In the genomic region with DNA sequence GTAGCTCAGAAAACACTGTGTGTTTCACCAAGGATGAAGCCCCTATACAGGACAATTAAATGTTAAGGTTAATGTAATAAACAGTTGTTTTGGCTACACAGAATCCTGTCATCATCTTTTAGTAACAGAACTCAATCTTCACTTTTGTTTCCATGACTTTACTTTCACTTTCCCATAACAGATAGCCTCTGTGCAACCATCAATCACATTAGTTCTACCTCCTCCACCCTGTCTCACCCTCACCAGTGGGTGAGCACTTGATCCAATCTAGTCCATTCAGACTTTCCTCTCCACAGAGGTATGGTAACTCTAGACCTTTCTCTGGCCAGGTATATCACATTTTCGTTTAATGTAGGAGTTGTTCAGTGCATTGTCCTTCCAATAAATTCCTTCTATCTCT, we compare ENCODE assay signal across 10 cellular contexts.
DNase-seq lines count a peak whose midpoint lies in the region; ATAC-seq and TF ChIP-seq lines count a peak whose summit lies in the region.
"Had no signal": no experiment of that assay in that cellular context is flagged by ENCODE, and none has a peak within 500 bp of the region (broad histone marks: within the 10 kb centered on the region; RNA-seq: fewer than 3 reads in every experiment).

No MANE protein-coding gene starts in this region.

- H3K27ac ChIP-seq in foreskin keratinocyte, result no peak overlapping the region
- H3K27ac ChIP-seq: brain microvascular endothelial cell, SJCRH30 had no signal

- no peaks in the 10 kb centered on the region for H3K27me3 ChIP-seq in foreskin keratinocyte
- H3K27me3 ChIP-seq: brain microvascular endothelial cell, SJCRH30 had no signal

- peaks cover 15% of the 10 kb centered on the region for H3K4me1 ChIP-seq in foreskin keratinocyte

- ATAC-seq in GM18511 (IDR thresholded peaks at IDR 0.05; ENCODE audit: unreplicated experiment) (peak; percentile 80), GM21360 (IDR thresholded peaks at IDR 0.05; ENCODE audit: unreplicated experiment) (peak; percentile 67), HG03469 (IDR thresholded peaks at IDR 0.05; ENCODE audit: unreplicated experiment) (peak; percentile 75), foreskin keratinocyte (peak; percentile 57)

- no peak for TF ChIP-seq CTCF in foreskin keratinocyte (conservative IDR thresholded peaks at IDR 0.05)

- peak in 1 of 2 donors; percentile 8 for DNase-seq in foreskin keratinocyte
- DNase-seq in COLO668 (lab: John Stamatoyannopoulos, UW; ENCODE audit: unreplicated experiment), result no peak
- no peak for DNase-seq in NCI-H1092 (lab: John Stamatoyannopoulos, UW)
- DNase-seq in cerebellar cortex (ENCODE audit: low spot score), result no peak
- DNase-seq: brain microvascular endothelial cell, NCI-H187 treated with DMSO at 0.1 percent for 48 hours, SJCRH30 had no signal
